In the genomic region with DNA sequence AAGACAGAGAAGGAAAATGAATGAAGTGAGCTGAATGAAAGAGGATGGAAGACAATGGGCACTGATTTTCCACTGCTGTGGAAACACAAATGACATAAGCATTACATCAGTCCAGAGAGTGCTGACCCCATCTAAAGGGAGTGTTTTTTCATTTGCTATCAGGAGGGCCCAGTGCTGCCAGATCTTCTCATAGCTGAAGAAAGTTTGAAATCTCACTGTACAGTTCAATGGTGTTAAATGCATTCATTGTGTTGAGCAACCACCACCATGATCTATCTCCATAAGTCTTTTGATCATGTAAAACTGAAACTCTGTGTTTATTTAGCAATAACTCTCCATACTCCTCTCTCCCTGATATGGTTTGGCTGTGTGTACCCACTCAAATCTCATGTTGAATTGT, we compare ENCODE assay signal across 1 cellular context.
TF ChIP-seq lines count a peak whose summit lies in the region.

No MANE protein-coding gene starts in this region.

TF ChIP-seq in SK-N-SH, 30 proteins besides CTCF, POLR2A, EP300 and RAD21 (continued from another document):
- TF ChIP-seq, protein P1, sequence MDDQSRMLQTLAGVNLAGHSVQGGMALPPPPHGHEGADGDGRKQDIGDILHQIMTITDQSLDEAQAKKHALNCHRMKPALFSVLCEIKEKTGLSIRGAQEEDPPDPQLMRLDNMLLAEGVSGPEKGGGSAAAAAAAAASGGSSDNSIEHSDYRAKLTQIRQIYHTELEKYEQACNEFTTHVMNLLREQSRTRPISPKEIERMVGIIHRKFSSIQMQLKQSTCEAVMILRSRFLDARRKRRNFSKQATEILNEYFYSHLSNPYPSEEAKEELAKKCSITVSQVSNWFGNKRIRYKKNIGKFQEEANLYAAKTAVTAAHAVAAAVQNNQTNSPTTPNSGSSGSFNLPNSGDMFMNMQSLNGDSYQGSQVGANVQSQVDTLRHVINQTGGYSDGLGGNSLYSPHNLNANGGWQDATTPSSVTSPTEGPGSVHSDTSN (IDR thresholded peaks at IDR 0.05) = no peak
